Comparison of ENCODE assay signal across 16 cellular contexts in genomic region chr6:659716-660581, GRCh38. TPM values are rescaled to one million over a fixed set of nuclear protein-coding genes. Genes with fewer than 3 reads are reported as not detected.
DNase-seq lines count a peak whose midpoint lies in the region; ATAC-seq, FAIRE-seq and TF ChIP-seq lines count a peak whose summit lies in the region.
"Had no signal": no experiment of that assay in that cellular context is flagged by ENCODE, and none has a peak within 500 bp of the region (broad histone marks: within the 10 kb centered on the region; RNA-seq: fewer than 3 reads in every experiment).

No MANE protein-coding gene starts in this region.

- H3K9ac ChIP-seq in iPS-15b (ENCODE audit: low read depth, low read length) = peak overlapping the region; percentile 56

- in situ Hi-C loops in GM13977 (cut with MboI; ENCODE audit: low pct_unique_long_range_greater_than_20kb, low sequenced_read_pairs, unreplicated experiment) = no loop called here

- 98% methylated on average over 7 of the region's 13 CpGs for WGBS in A549 (ENCODE audit: missing lambda C conversion rate)
- WGBS in gastroesophageal sphincter (ENCODE audit: low coverage in 1 of 2), 2 donors = 94% methylated on average over 3 of the region's 13 CpGs; no CpG with 5 or more reads in 1 of the 2 donors

- CTCF ChIA-PET in A549 (lab: Yijun Ruan, JAX) = interaction anchor here (1.1 kb wide), 1 partner anchor 13 kb away, joined by 4 read pairs; no protein-coding TSS in a partner anchor
- CTCF ChIA-PET in CD8-positive, alpha-beta memory T cell (lab: Charles Lee) = interaction anchor here (1.5 kb wide), 1 partner anchor 62 kb away, joined by 5 read pairs; no protein-coding TSS in a partner anchor

- H3K4me1 ChIP-seq in A549 = peaks cover 18% of the 10 kb centered on the region
- peaks cover 27% of the 10 kb centered on the region for H3K4me1 ChIP-seq in CD8-positive, alpha-beta memory T cell (ENCODE audit: insufficient read depth, low read length)
- peaks cover 46% of the 10 kb centered on the region for H3K4me1 ChIP-seq in SJSA1 (replicated peaks)
- H3K4me1 ChIP-seq in iPS-15b (ENCODE audit: control insufficient read depth, insufficient read depth, low read length) = peaks cover 29% of the 10 kb centered on the region
- H3K4me1 ChIP-seq in left lung = peaks cover 0 to 11% of the 10 kb centered on the region in 2 donors
- peaks cover 0 to 46% (median 7%) of the 10 kb centered on the region in 3 donors for H3K4me1 ChIP-seq in gastroesophageal sphincter
- H3K4me1 ChIP-seq: adrenal gland had no signal

- no peaks in the 10 kb centered on the region for H3K36me3 ChIP-seq in CD8-positive, alpha-beta memory T cell (ENCODE audit: insufficient read depth, low read length)
- H3K36me3 ChIP-seq in SJSA1 = peaks cover 28% of the 10 kb centered on the region
- H3K36me3 ChIP-seq in iPS-15b (ENCODE audit: control insufficient read depth, insufficient read depth, low read length) = peaks cover 2% of the 10 kb centered on the region
- peaks cover 0 to 11% of the 10 kb centered on the region in 2 donors for H3K36me3 ChIP-seq in left lung
- H3K36me3 ChIP-seq in gastroesophageal sphincter = peaks cover 0 to 11% of the 10 kb centered on the region in 2 donors
- H3K36me3 ChIP-seq: adrenal gland had no signal

- H3K4me1 Mint-ChIP-seq in CD8-positive, alpha-beta memory T cell = peaks cover 64 to 83% (median 78%) of the 10 kb centered on the region in 3 donors

- TF ChIP-seq POLR2A in A549 (IDR thresholded peaks at IDR 0.05; ENCODE audit: low read length) (no peak), gastroesophageal sphincter (IDR thresholded peaks at IDR 0.05) (no peak)

- DNase-seq in A549 (ENCODE audit: low read depth in 1 of 2, low spot score in 1 of 2) = no peak
- peak in 1 of 5 donors; percentile 5 for DNase-seq in CD8-positive, alpha-beta memory T cell
- no peak for DNase-seq in SJSA1 (ENCODE audit: low read depth in 1 of 2, low spot score in 2 of 2)
- DNase-seq in left lung = no peak
- DNase-seq in activated gamma-delta T cell (lab: John Stamatoyannopoulos, UW) = no peak
- no peak for DNase-seq in GM13977 (ENCODE audit: low spot score)
- DNase-seq: activated CD4-positive, CD25-positive, alpha-beta regulatory T cell; adrenal gland; dorsolateral prefrontal cortex; upper lobe of left lung had no signal

- TF ChIP-seq EP300 in A549 (IDR thresholded peaks at IDR 0.05) (no peak), gastroesophageal sphincter (IDR thresholded peaks at IDR 0.05) (no peak)

- peaks cover 0 to 1% of the 10 kb centered on the region in 2 donors for H3K27me3 Mint-ChIP-seq in CD8-positive, alpha-beta memory T cell
- H3K27me3 Mint-ChIP-seq: memory B cell had no signal

- H3K4me3 ChIP-seq in A549 (no peak overlapping the region), SJSA1 (no peak overlapping the region), iPS-15b (ENCODE audit: low read depth, low read length) (peak overlapping the region; percentile 31), left lung (no peak overlapping the region), gastroesophageal sphincter (no peak overlapping the region)
- H3K4me3 ChIP-seq in CD8-positive, alpha-beta memory T cell (ENCODE audit: low read length) = no peak overlapping the region
- H3K4me3 ChIP-seq: adrenal gland, dorsolateral prefrontal cortex, GM12878, upper lobe of left lung had no signal

- H3K27ac ChIP-seq in A549 (peak overlapping the region; percentile 35 to 75; a peak in 4 of 6 replicates), SJSA1 (peak overlapping the region; percentile 35; the same call in 1 of the 2 replicates), left lung (no peak overlapping the region), gastroesophageal sphincter (no peak overlapping the region)
- H3K27ac ChIP-seq in CD8-positive, alpha-beta memory T cell (ENCODE audit: low read depth, low read length) = no peak overlapping the region
- H3K27ac ChIP-seq: adrenal gland, dorsolateral prefrontal cortex, HL-60, upper lobe of left lung had no signal

- peak overlapping the region; percentile 31 to 79 (median 62) for H3K27ac Mint-ChIP-seq in CD8-positive, alpha-beta memory T cell

- H3K27me3 ChIP-seq in CD8-positive, alpha-beta memory T cell (ENCODE audit: insufficient read depth, low read length, poor library complexity, severe bottlenecking) = no peaks in the 10 kb centered on the region
- no peaks in the 10 kb centered on the region for H3K27me3 ChIP-seq in SJSA1 (replicated peaks)
- H3K27me3 ChIP-seq in iPS-15b (ENCODE audit: control insufficient read depth, insufficient read depth, low read length) = no peaks in the 10 kb centered on the region
- H3K27me3 ChIP-seq in left lung = no peaks in the 10 kb centered on the region
- no peaks in the 10 kb centered on the region for H3K27me3 ChIP-seq in gastroesophageal sphincter
- H3K27me3 ChIP-seq: adrenal gland, dorsolateral prefrontal cortex, upper lobe of left lung had no signal

- peaks cover 0 to 2% (median 0%) of the 10 kb centered on the region in 5 donors for H3K9me3 Mint-ChIP-seq in CD8-positive, alpha-beta memory T cell
- H3K9me3 Mint-ChIP-seq: memory B cell had no signal

- intact Hi-C loops in left lung (cut with DNase I) = no loop called here

- ATAC-seq in A549 (no peak), left lung (no peak), gastroesophageal sphincter (no peak)
- ATAC-seq: GM12878 had no signal

- POLR2A ChIA-PET in A549 (lab: Yijun Ruan, JAX) = no interaction called here
- POLR2A ChIA-PET in CD8-positive, alpha-beta memory T cell (lab: Charles Lee) = no interaction called here

- no peak for TF ChIP-seq CTCF in A549 (IDR thresholded peaks at IDR 0.05)
- no peak for TF ChIP-seq CTCF in left lung (IDR thresholded peaks at IDR 0.05)
- TF ChIP-seq CTCF in gastroesophageal sphincter (IDR thresholded peaks at IDR 0.05) = no peak
- TF ChIP-seq CTCF in GM13977 (IDR thresholded peaks at IDR 0.05; ENCODE audit: extremely low read depth, insufficient read depth, missing control alignments) = no peak

- peaks cover 12 to 24% (median 21%) of the 10 kb centered on the region in 3 donors for H3K36me3 Mint-ChIP-seq in CD8-positive, alpha-beta memory T cell

- peak overlapping the region; percentile 32; the same call in 2 of the 3 replicates for H3K4me2 ChIP-seq in A549

- no peak for FAIRE-seq in A549 (lab: Jason Lieb, UNC)
- FAIRE-seq: D721Med, GM12878 had no signal

- peak overlapping the region in 5 of 7 donors; percentile 13 to 79 (median 40) for H3K4me3 Mint-ChIP-seq in CD8-positive, alpha-beta memory T cell
- H3K4me3 Mint-ChIP-seq: memory B cell had no signal

- TF ChIP-seq RAD21 in A549 (conservative IDR thresholded peaks at IDR 0.05 in 1 of 2, IDR thresholded peaks at IDR 0.05 in 1 of 2) = no peak

- H3K9me3 ChIP-seq in A549 (no peaks in the 10 kb centered on the region), SJSA1 (replicated peaks) (no peaks in the 10 kb centered on the region), iPS-15b (ENCODE audit: control insufficient read depth, insufficient read depth, low read length) (no peaks in the 10 kb centered on the region), left lung (peaks cover 0 to 5% of the 10 kb centered on the region in 2 donors), gastroesophageal sphincter (no peaks in the 10 kb centered on the region)
- H3K9me3 ChIP-seq in CD8-positive, alpha-beta memory T cell (ENCODE audit: low read length) = no peaks in the 10 kb centered on the region
- H3K9me3 ChIP-seq: adrenal gland, upper lobe of left lung had no signal

TF ChIP-seq in A549, 52 proteins besides CTCF, POLR2A, EP300 and RAD21 (continues in another document):
- TF ChIP-seq MAZ (IDR thresholded peaks at IDR 0.05; ENCODE audit: borderline replicate concordance, low read depth, low read length) (no peak), GATA3 (IDR thresholded peaks at IDR 0.05; ENCODE audit: borderline replicate concordance) (no peak), HOXA7 (CRISPR knock-in tag; IDR thresholded peaks at IDR 0.05) (no peak), SMC3 (IDR thresholded peaks at IDR 0.05) (no peak)

RNA-seq across cellular contexts. Expression of gene HUS1B, which starts 3.0 kb away (rescaled TPM):
- polyA plus RNA-seq in A549 (2011; rRNA removed) (0.17 TPM in 1 of 2 replicates, not detected in the other), A549 (2017; fragmentation: RNase III; extraction: RNeasy Plus Mini Kit Qiagen cat#74134 plus additional on column Dnase treatment) (0.09 to 0.25 TPM (median 0.16 TPM) in 3 replicates)
- 0.71 and 0.85 TPM in 2 replicates for polyA plus RNA-seq in A549 (2012; cell fraction: cytosol; rRNA removed)
- polyA plus RNA-seq in A549 (2012; cell fraction: nucleus; rRNA removed) = 0.82 and 1.6 TPM in 2 replicates
- polyA minus RNA-seq in A549 (2011; rRNA and poly(A)+ RNA removed) = 0.54 TPM in 1 of 2 replicates, not detected in the other
- total RNA-seq in CD8-positive, alpha-beta memory T cell = 1 to 10 TPM; 1.1 to 1.2 TPM
- 0.94 TPM for polyA plus RNA-seq in CD8-positive, alpha-beta memory T cell
- total RNA-seq in SJSA1 (2014; rRNA removed; shearing (Covaris generic)) = 3.3 TPM in 1 of 2 replicates, not detected in the other
- total RNA-seq in left lung (1 to 10 TPM in 1 of 2 donors, under 1 TPM in 1; 0.41 to 1.2 TPM), gastroesophageal sphincter (1 to 10 TPM in 2 of 4 donors, under 1 TPM in 1, not detected in 1; 0.77 to 2.3 (median 2.0) TPM)

RNA-seq across cellular contexts. Expression of gene EXOC2, which starts 33.0 kb away (rescaled TPM):
- polyA plus RNA-seq in A549 (2011; rRNA removed) = 22.0 and 22.9 TPM in 2 replicates
- 8.6 and 8.8 TPM in 2 replicates for polyA plus RNA-seq in A549 (2012; cell fraction: cytosol; rRNA removed)
- 8.6 and 8.7 TPM in 2 replicates for polyA plus RNA-seq in A549 (2012; cell fraction: nucleus; rRNA removed)
- 13.1 to 13.6 TPM (median 13.3 TPM) in 3 replicates for polyA plus RNA-seq in A549 (2017; fragmentation: RNase III; extraction: RNeasy Plus Mini Kit Qiagen cat#74134 plus additional on column Dnase treatment)
- 25.6 and 32.6 TPM in 2 replicates for polyA minus RNA-seq in A549 (2011; rRNA and poly(A)+ RNA removed)
- total RNA-seq in CD8-positive, alpha-beta memory T cell = 10 to 100 TPM; 43.1 to 44.6 TPM
- 41.5 TPM for polyA plus RNA-seq in CD8-positive, alpha-beta memory T cell
- total RNA-seq in SJSA1 (2014; rRNA removed; shearing (Covaris generic)) = 60.8 and 86.5 TPM in 2 replicates
- total RNA-seq in left lung = 10 to 100 TPM; 19.8 to 23.2 TPM
- 10 to 100 TPM; 17.8 to 39.2 (median 25.8) TPM for total RNA-seq in gastroesophageal sphincter

Comparison
In these comparisons a context has a peak if more than half of its experiments do, and no peak if none do; other contexts are left out.
1. H3K27ac ChIP-seq: peak in A549 (2 of 2) and SJSA1 (single experiment); none in CD8-positive, alpha-beta memory T cell (single experiment), left lung (0 of 2) and gastroesophageal sphincter (0 of 4).